ENCODE assay signal across 11 cellular contexts in the genomic region with DNA sequence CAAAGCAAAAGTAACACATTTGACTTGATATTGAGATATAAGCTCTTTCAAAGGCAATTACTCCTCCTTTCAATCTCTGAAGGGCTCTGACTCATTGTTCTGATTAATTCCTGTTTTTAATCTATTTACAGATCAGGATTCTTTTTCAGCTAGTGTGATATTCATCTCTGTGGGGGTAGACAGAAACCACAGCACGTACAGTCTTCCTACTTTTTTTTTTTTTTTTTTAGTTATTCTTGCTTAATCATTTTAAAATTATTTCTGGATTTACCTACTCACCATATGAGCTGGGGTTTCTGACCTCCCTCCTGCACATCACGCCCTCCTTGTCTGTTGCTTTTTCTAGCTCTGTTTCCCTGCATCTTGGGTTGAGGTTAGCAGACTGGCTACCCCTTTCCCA. TPM values are rescaled to one million over a fixed set of nuclear protein-coding genes. Genes with fewer than 3 reads are reported as not detected.
A peak's percentile ranks its signal among the peaks of the same experiment; 100 is the strongest.
DNase-seq lines count a peak whose midpoint lies in the region; ATAC-seq and TF ChIP-seq lines count a peak whose summit lies in the region.
"Had no signal": no experiment of that assay in that cellular context is flagged by ENCODE, and none has a peak within 500 bp of the region (broad histone marks: within the 10 kb centered on the region; RNA-seq: fewer than 3 reads in every experiment).

No MANE protein-coding gene starts in this region.

- H2AFZ ChIP-seq in PC-3 (ENCODE audit: low read length), result no peak overlapping the region

- H3F3A ChIP-seq in PC-3 (ENCODE audit: low read length, unreplicated experiment), result no peaks in the 10 kb centered on the region

- intact Hi-C loops in PC-3 (cut with micrococcal nuclease), result no loop called here
- intact Hi-C loops in prostate gland (cut with DNase I), result no loop called here
- intact Hi-C loops in Caco-2 (cut with micrococcal nuclease; ENCODE audit: unreplicated experiment), result no loop called here

- H3K4me3 ChIP-seq in AG10803 (ENCODE audit: low read length) (peak overlapping the region; percentile 81), PC-3 (ENCODE audit: low read length) (no peak overlapping the region), fibroblast of the aortic adventitia (ENCODE audit: low read depth, low read length) (peak overlapping the region; percentile 74), prostate gland (peak overlapping the region; percentile 42), Caco-2 (ENCODE audit: low read depth, low read length) (no peak overlapping the region)

- no peaks in the 10 kb centered on the region for H3K9me2 ChIP-seq in PC-3 (replicated peaks; ENCODE audit: low read length)

- H3K9ac ChIP-seq in PC-3 (ENCODE audit: low read length), result no peak overlapping the region

- no peaks in the 10 kb centered on the region for H3K36me3 ChIP-seq in PC-3 (ENCODE audit: low read depth, low read length)
- H3K36me3 ChIP-seq in prostate gland, result no peaks in the 10 kb centered on the region
- no peaks in the 10 kb centered on the region for H3K36me3 ChIP-seq in Caco-2 (ENCODE audit: control insufficient read depth, insufficient read depth, low read length)

- H3K9me3 ChIP-seq in PC-3 (ENCODE audit: low read length) (0 out of 2 replicates have a peak, but pooled peaks cover under 1% of the 10 kb centered on the region), prostate gland (no peaks in the 10 kb centered on the region), Caco-2 (no peaks in the 10 kb centered on the region)

- no peak overlapping the region for H3K4me3 Mint-ChIP-seq in Caco-2 (ENCODE audit: unreplicated experiment)
- H3K4me3 Mint-ChIP-seq in stimulated activated memory B cell treated with anti-CD40 and anti-IgM and Interleukin-4, amounts not matched to agents 10 μg/mL and 1 μg/mL and 100 μg/mL, for 72 hours, result no peak overlapping the region
- H3K4me3 Mint-ChIP-seq: memory B cell had no signal

- ATAC-seq in PC-3 (no peak), GM21381 (IDR thresholded peaks at IDR 0.05; ENCODE audit: unreplicated experiment) (no peak), HG03045 (IDR thresholded peaks at IDR 0.05; ENCODE audit: unreplicated experiment) (no peak)
- no peak for ATAC-seq in stimulated activated memory B cell treated with anti-CD40 and anti-IgM and Interleukin-4, amounts not matched to agents 10 μg/mL and 1 μg/mL and 100 μg/mL, for 72 hours

- CTCF ChIA-PET in PC-3 (lab: Charles Lee), result no interaction called here
- CTCF ChIA-PET in Caco-2 (lab: Charles Lee), result no interaction called here

- POLR2A ChIA-PET in PC-3 (lab: Charles Lee; ENCODE audit: unreplicated experiment), result no interaction called here
- POLR2A ChIA-PET in Caco-2 (lab: Charles Lee), result no interaction called here

- H3K27ac ChIP-seq in PC-3 (ENCODE audit: low read length) (no peak overlapping the region), prostate gland (peak overlapping the region; percentile 24 to 47)

- H3K4me1 ChIP-seq in PC-3 (ENCODE audit: insufficient read depth, low read length) (no peaks in the 10 kb centered on the region), prostate gland (replicated peaks) (peaks cover 11% of the 10 kb centered on the region), Caco-2 (no peaks in the 10 kb centered on the region)

- H3K27me3 ChIP-seq in PC-3 (ENCODE audit: low read length), result peaks cover 11% of the 10 kb centered on the region; the same call in 1 of the 2 replicates
- H3K27me3 ChIP-seq in prostate gland (replicated peaks; ENCODE audit: insufficient read depth), result no peaks in the 10 kb centered on the region
- peaks cover 2% of the 10 kb centered on the region; the same call in 1 of the 2 replicates for H3K27me3 ChIP-seq in Caco-2 (replicated peaks; ENCODE audit: control insufficient read depth, insufficient read depth, low read length)

- DNase-seq in AG10803 (ENCODE audit: low read depth) (peak; percentile 53), PC-3 (peak; percentile 2), fibroblast of the aortic adventitia (ENCODE audit: low read depth) (no peak), prostate gland (ENCODE audit: low spot score) (no peak), Caco-2 (no peak)
- DNase-seq: NCI-H1092, T-helper 9 cell had no signal

- peaks cover 26% of the 10 kb centered on the region for H3K27me3 Mint-ChIP-seq in Caco-2 (ENCODE audit: insufficient read depth, unreplicated experiment)
- peaks cover 8% of the 10 kb centered on the region for H3K27me3 Mint-ChIP-seq in stimulated activated memory B cell treated with anti-CD40 and anti-IgM and Interleukin-4, amounts not matched to agents 10 μg/mL and 1 μg/mL and 100 μg/mL, for 72 hours

- H4K20me1 ChIP-seq in PC-3 (ENCODE audit: low read length), result no peaks in the 10 kb centered on the region

- H3K4me2 ChIP-seq in PC-3 (ENCODE audit: low read length), result no peak overlapping the region

- H3K36me3 Mint-ChIP-seq in Caco-2 (ENCODE audit: insufficient read depth, unreplicated experiment), result no peaks in the 10 kb centered on the region
- H3K36me3 Mint-ChIP-seq in stimulated activated memory B cell treated with anti-CD40 and anti-IgM and Interleukin-4, amounts not matched to agents 10 μg/mL and 1 μg/mL and 100 μg/mL, for 72 hours, result no peaks in the 10 kb centered on the region
- H3K36me3 Mint-ChIP-seq: memory B cell had no signal

- no peaks in the 10 kb centered on the region for H3K4me1 Mint-ChIP-seq in Caco-2 (ENCODE audit: low read depth, unreplicated experiment)
- no peaks in the 10 kb centered on the region for H3K4me1 Mint-ChIP-seq in stimulated activated memory B cell treated with anti-CD40 and anti-IgM and Interleukin-4, amounts not matched to agents 10 μg/mL and 1 μg/mL and 100 μg/mL, for 72 hours
- H3K4me1 Mint-ChIP-seq: memory B cell had no signal

- no peak overlapping the region for H3K27ac Mint-ChIP-seq in Caco-2 (ENCODE audit: unreplicated experiment)
- H3K27ac Mint-ChIP-seq in stimulated activated memory B cell treated with anti-CD40 and anti-IgM and Interleukin-4, amounts not matched to agents 10 μg/mL and 1 μg/mL and 100 μg/mL, for 72 hours, result no peak overlapping the region
- H3K27ac Mint-ChIP-seq: memory B cell had no signal

- no peaks in the 10 kb centered on the region for H3K9me3 Mint-ChIP-seq in Caco-2 (ENCODE audit: unreplicated experiment)
- H3K9me3 Mint-ChIP-seq in stimulated activated memory B cell treated with anti-CD40 and anti-IgM and Interleukin-4, amounts not matched to agents 10 μg/mL and 1 μg/mL and 100 μg/mL, for 72 hours, result peaks cover 7% of the 10 kb centered on the region

- TF ChIP-seq CTCF in AG10803 (conservative IDR thresholded peaks at IDR 0.05; ENCODE audit: low read length) (no peak), PC-3 (conservative IDR thresholded peaks at IDR 0.05; ENCODE audit: low read depth, low read length) (no peak), fibroblast of the aortic adventitia (IDR thresholded peaks at IDR 0.05; ENCODE audit: insufficient read depth, low read length) (no peak), prostate gland (IDR thresholded peaks at IDR 0.05) (no peak), Caco-2 (IDR thresholded peaks at IDR 0.05; ENCODE audit: insufficient read depth in 1 of 2, low read depth in 1 of 2, low read length in 1 of 2, severe bottlenecking in 1 of 2, unreplicated experiment in 1 of 2) (no peak)

- no peak for TF ChIP-seq POLR2A in prostate gland (IDR thresholded peaks at IDR 0.05)

- 11% methylated on average over 2 of the region's 2 CpGs for WGBS in prostate gland

- no TSS peak for BruUV-seq in PC-3 (replicated peaks; lab: Mats Ljungman, UMichigan)
- no TSS peak for BruUV-seq in Caco-2 (replicated peaks; lab: Mats Ljungman, UMichigan)

- no peaks in the 10 kb centered on the region for H3K79me2 ChIP-seq in PC-3 (ENCODE audit: low read length)

RNA-seq across cellular contexts. Expression of a gene that starts 1.4 kb away (rescaled TPM):
- total RNA-seq in PC-3 (2014; rRNA removed) (not detected in 2 replicates), fibroblast of the aortic adventitia (ENCODE audit: low replicate concordance) (0.74 and 2.4 TPM in 2 replicates), prostate gland (1 to 10 TPM; 5.2 to 8.2 TPM), Caco-2 (2022) (not detected in 2 replicates)

Comparison
In these comparisons a context has a peak if more than half of its experiments do, and no peak if none do; other contexts are left out.
1. DNase-seq: peak in AG10803 (single experiment) and PC-3 (single experiment); none in fibroblast of the aortic adventitia (single experiment), prostate gland (single experiment) and Caco-2 (0 of 2).
2. H3K4me3 ChIP-seq: peak in AG10803 (single experiment), fibroblast of the aortic adventitia (single experiment) and prostate gland (2 of 2); none in PC-3 (single experiment) and Caco-2 (single experiment).